Comparison of ENCODE assay signal across 7 cellular contexts in genomic region chr14:40889126-40889525, GRCh38.
"Had no signal": no experiment of that assay in that cellular context is flagged by ENCODE, and none has a peak within 500 bp of the region (broad histone marks: within the 10 kb centered on the region; RNA-seq: fewer than 3 reads in every experiment).

No MANE protein-coding gene starts in this region.

- H3K4me3 ChIP-seq: K562 had no signal

- H3K36me3 Mint-ChIP-seq: IgD-negative memory B cell had no signal

- H3K27ac Mint-ChIP-seq: IgD-negative memory B cell had no signal

- H3K9ac ChIP-seq: KMS-11 had no signal

- ATAC-seq: K562 had no signal

- H3K27me3 Mint-ChIP-seq: IgD-negative memory B cell had no signal

- H3K4me3 Mint-ChIP-seq: IgD-negative memory B cell had no signal

- DNase-seq: IMR-90, KBM-7, KG1 had no signal

- H3K27ac ChIP-seq: HL-60, KMS-11 had no signal

- H3K4me2 ChIP-seq: KMS-11 had no signal

- H3K4me1 Mint-ChIP-seq: IgD-negative memory B cell had no signal

- FAIRE-seq: K562 had no signal
